Comparison of ENCODE assay signal across 8 cellular contexts in the genomic region with DNA sequence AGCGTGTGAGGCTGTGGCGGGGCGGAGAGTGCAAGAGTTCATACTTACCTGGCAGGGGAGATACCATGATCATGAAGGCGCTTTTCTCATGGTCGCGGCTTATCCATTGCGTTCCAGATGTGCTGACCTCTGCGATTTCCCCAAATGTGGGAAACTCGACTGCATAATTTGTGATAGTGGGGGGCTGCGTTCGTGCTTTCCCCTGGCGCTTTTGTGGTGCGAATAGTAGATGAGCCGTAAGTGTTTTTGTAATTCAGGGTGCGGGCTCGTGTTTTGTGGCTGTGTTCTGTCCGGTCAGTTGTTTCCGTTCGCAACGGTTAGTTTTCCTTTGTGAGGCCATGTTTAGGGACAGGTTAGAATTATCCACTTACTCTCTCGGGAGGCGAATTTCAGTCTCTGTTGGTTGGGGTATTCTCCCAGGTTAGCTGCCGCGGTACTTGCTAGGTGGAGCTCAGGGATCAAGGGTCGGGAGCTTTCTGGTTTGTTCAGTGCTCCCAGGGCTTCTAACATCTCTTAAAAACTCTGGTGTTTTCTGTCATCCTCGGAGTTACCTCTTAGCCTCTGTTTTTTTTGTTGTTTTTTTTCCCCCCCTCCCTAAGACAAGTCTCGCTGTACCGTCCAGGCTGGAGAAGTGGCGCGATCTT. TPM values are rescaled to one million over a fixed set of nuclear protein-coding genes. Genes with fewer than 3 reads are reported as not detected.
A peak's percentile ranks its signal among the peaks of the same experiment; 100 is the strongest.
DNase-seq lines count a peak whose midpoint lies in the region; ATAC-seq and TF ChIP-seq lines count a peak whose summit lies in the region.
"Not testable (repeated sequence)": the region's sequence is repeated elsewhere in the genome, so short reads cannot be mapped to it uniquely, and the experiment has no call there.

No MANE protein-coding gene starts in this region.

- H3K27me3 Mint-ChIP-seq in stimulated activated naive CD8-positive, alpha-beta T cell treated with anti-CD3 and anti-CD28 coated beads, Interleukin-15, amount 100 ng/mL, for 72 hours: not testable (repeated sequence)

- H3F3A ChIP-seq in MM.1S (ENCODE audit: insufficient read depth, low read length): not testable (repeated sequence)

- not testable (repeated sequence) for H3K9me3 Mint-ChIP-seq in stimulated activated naive CD8-positive, alpha-beta T cell treated with anti-CD3 and anti-CD28 coated beads, Interleukin-15, amount 100 ng/mL, for 72 hours

- peak overlapping the region; percentile 86; the same call in 1 of the 2 replicates for H3K27ac ChIP-seq in MM.1S (ENCODE audit: low read length)
- peak overlapping the region; percentile 75 to 82 (median 81) for H3K27ac ChIP-seq in gastroesophageal sphincter
- H3K27ac ChIP-seq in neutrophil: peak overlapping the region; percentile 83

- H4K20me1 ChIP-seq in MM.1S (ENCODE audit: insufficient read depth, low read length): not testable (repeated sequence)

- not testable (repeated sequence) for H3K9me3 ChIP-seq in MM.1S (replicated peaks; ENCODE audit: insufficient read depth, low read length); gastroesophageal sphincter; neutrophil

- peak overlapping the region; percentile 67; the same call in 1 of the 2 replicates for H3K9ac ChIP-seq in MM.1S (ENCODE audit: low read length)

- H3K9me2 ChIP-seq in MM.1S (replicated peaks; ENCODE audit: insufficient read depth, low read length): not testable (repeated sequence)

- H3K4me2 ChIP-seq in MM.1S (ENCODE audit: low read depth, low read length): peak overlapping the region; percentile 37; the same call in 1 of the 2 replicates

- peak overlapping the region; percentile 98 to 100 for H3K27ac Mint-ChIP-seq in stimulated activated naive CD8-positive, alpha-beta T cell treated with anti-CD3 and anti-CD28 coated beads, Interleukin-15, amount 100 ng/mL, for 72 hours

- 0 to 1% methylated on average over 11 of the region's 30 CpGs for WGBS in gastroesophageal sphincter (ENCODE audit: low coverage in 1 of 2), 2 donors

- ATAC-seq in gastroesophageal sphincter: peak; percentile 94
- ATAC-seq in stimulated activated naive CD8-positive, alpha-beta T cell treated with anti-CD3 and anti-CD28 coated beads, Interleukin-15, amount 100 ng/mL, for 72 hours: peak; percentile 88

- H3K4me3 ChIP-seq in H7 (ENCODE audit: insufficient read depth, low read depth, low read length): peak overlapping the region; percentile 27
- H3K4me3 ChIP-seq in MM.1S (ENCODE audit: low read length): peak overlapping the region; percentile 40
- H3K4me3 ChIP-seq in gastroesophageal sphincter: peak overlapping the region; percentile 51 to 90
- H3K4me3 ChIP-seq in neutrophil (ENCODE audit: low read depth in 1 of 2, low read length in 1 of 2): peak overlapping the region; percentile 61 to 83

- not testable (repeated sequence) for TF ChIP-seq CTCF in MM.1S (IDR thresholded peaks at IDR 0.05; ENCODE audit: low read length); gastroesophageal sphincter (IDR thresholded peaks at IDR 0.05); neutrophil (IDR thresholded peaks at IDR 0.05)

- peaks cover 14% of the 10 kb centered on the region for H3K4me1 Mint-ChIP-seq in stimulated activated naive CD8-positive, alpha-beta T cell treated with anti-CD3 and anti-CD28 coated beads, Interleukin-15, amount 100 ng/mL, for 72 hours

- not testable (repeated sequence) for H3K4me1 ChIP-seq in MM.1S (ENCODE audit: low read length); gastroesophageal sphincter; neutrophil (ENCODE audit: control insufficient read depth in 1 of 2, insufficient read depth in 1 of 2, low read depth in 1 of 2, low read length in 1 of 2)

- H2AFZ ChIP-seq in MM.1S (ENCODE audit: low read length): not testable (repeated sequence)

- peak; percentile 98 to 99 for TF ChIP-seq POLR2A in gastroesophageal sphincter (IDR thresholded peaks at IDR 0.05)

- in situ Hi-C loops in G401 (cut with HindIII; ENCODE audit: low sequenced_read_pairs); SK-MEL-5 (cut with HindIII; ENCODE audit: low pct_unique_long_range_greater_than_20kb, low sequenced_read_pairs): not testable (repeated sequence)

- not testable (repeated sequence) for H3K36me3 ChIP-seq in H7 (replicated peaks; ENCODE audit: control insufficient read depth, insufficient read depth, low read length); MM.1S (replicated peaks; ENCODE audit: insufficient read depth, low read length); gastroesophageal sphincter; neutrophil

- H3K27me3 ChIP-seq in H7 (ENCODE audit: control insufficient read depth, insufficient read depth, low read length); MM.1S (replicated peaks; ENCODE audit: insufficient read depth, low read length); gastroesophageal sphincter; neutrophil: not testable (repeated sequence)

- DNase-seq in G401 (ENCODE audit: low spot score) (peak; percentile 94), H7 (peak; percentile 76), MM.1S (peak; percentile 98), SK-MEL-5 (ENCODE audit: low read depth, low spot score) (peak; percentile 100)
- peak; percentile 89 for DNase-seq in activated naive CD4-positive, alpha-beta T cell treated with Interleukin-2 at 50 U/mL for 16 hours
- DNase-seq in stimulated activated naive CD8-positive, alpha-beta T cell treated with anti-CD3 and anti-CD28 coated beads, Interleukin-15, amount 100 ng/mL, for 72 hours: peak; percentile 93 to 96

- H3K4me3 Mint-ChIP-seq in stimulated activated naive CD8-positive, alpha-beta T cell treated with anti-CD3 and anti-CD28 coated beads, Interleukin-15, amount 100 ng/mL, for 72 hours: peak overlapping the region; percentile 81

- not testable (repeated sequence) for H3K79me2 ChIP-seq in MM.1S (ENCODE audit: low read length)

- TF ChIP-seq EP300 in gastroesophageal sphincter (IDR thresholded peaks at IDR 0.05): not testable (repeated sequence)

RNA-seq across cellular contexts. Expression of a gene that starts 39.6 kb away (rescaled TPM):
- total RNA-seq in G401 (2014; rRNA removed; shearing (Covaris generic)): not detected in 2 replicates
- 0.03 TPM in 1 of 2 replicates, not detected in the other for total RNA-seq in H7 (2014; rRNA removed; shearing (Covaris generic))
- not detected in 2 replicates for total RNA-seq in SK-MEL-5 (2014; rRNA removed; shearing (Covaris generic))
- polyA plus RNA-seq in SK-MEL-5 (2015; cell fraction: cytosol; rRNA removed): not detected in 2 replicates
- polyA plus RNA-seq in SK-MEL-5 (2015; cell fraction: nucleus; rRNA removed): not detected in 2 replicates
- not detected for total RNA-seq in gastroesophageal sphincter

Comparison
In these comparisons a context has a peak if more than half of its experiments do, and no peak if none do; other contexts are left out.
1. Peak in every context shown above with its lines: DNase-seq, ATAC-seq, H3K4me3 ChIP-seq and H3K27ac ChIP-seq.